In genomic region chr9:128421474-128422010, GRCh38 we compare ENCODE assay signal across 8 cellular contexts. TPM values are rescaled to one million over a fixed set of nuclear protein-coding genes. Genes with fewer than 3 reads are reported as not detected.
DNase-seq lines count a peak whose midpoint lies in the region; ATAC-seq and TF ChIP-seq lines count a peak whose summit lies in the region.

No MANE protein-coding gene starts in this region.

- DNase-seq in ELR (ENCODE audit: low read depth) (peak; percentile 28), fibroblast of pulmonary artery (ENCODE audit: low read depth) (no peak), sciatic nerve (ENCODE audit: low spot score) (peak; percentile 65), DMS 273 (lab: John Stamatoyannopoulos, UW; ENCODE audit: unreplicated experiment) (no peak), iPS-NIHi7 (ENCODE audit: extremely low spot score) (no peak)
- no peak for DNase-seq in stimulated activated CD4-positive, alpha-beta T cell treated with anti-CD3 and anti-CD28 coated beads, Interleukin-2, amount 100 ng/mL, for 48 hours

- ATAC-seq in SK-N-SH treated with all-trans-retinoic acid at 6 μM for 48 hours (peak; percentile 21), sciatic nerve (peak; percentile 68), GM21825 (IDR thresholded peaks at IDR 0.05; ENCODE audit: unreplicated experiment) (no peak)

- H3K4me3 ChIP-seq in fibroblast of pulmonary artery (replicated peaks; ENCODE audit: low read depth, low read length) = peak overlapping the region; percentile 77

- intact Hi-C loops in sciatic nerve (cut with DNase I) = no loop called here

- TF ChIP-seq CTCF in fibroblast of pulmonary artery (IDR thresholded peaks at IDR 0.05; ENCODE audit: low read length, missing control alignments) = no peak

TF ChIP-seq in SK-N-SH treated with all-trans-retinoic acid at 6 μM for 48 hours, 23 proteins besides CTCF, POLR2A, EP300 and RAD21:
- no peak for TF ChIP-seq ZNF565 (CRISPR knock-in tag; conservative IDR thresholded peaks at IDR 0.05; ENCODE audit: low read depth)
- no peak for TF ChIP-seq POU6F1 (CRISPR knock-in tag; IDR thresholded peaks at IDR 0.05; ENCODE audit: borderline replicate concordance, low read depth)
- no peak for TF ChIP-seq RARB (CRISPR knock-in tag; IDR thresholded peaks at IDR 0.05)
- TF ChIP-seq ZNF70 (CRISPR knock-in tag; IDR thresholded peaks at IDR 0.05) = no peak
- TF ChIP-seq CSDC2 (CRISPR knock-in tag; IDR thresholded peaks at IDR 0.05) = no peak
- no peak for TF ChIP-seq ISL1 (CRISPR knock-in tag; IDR thresholded peaks at IDR 0.05)
- no peak for TF ChIP-seq ARNTL (CRISPR knock-in tag; IDR thresholded peaks at IDR 0.05; ENCODE audit: borderline replicate concordance, low read depth)

RNA-seq across cellular contexts. Expression of gene CERCAM, which starts 0.9 kb away (rescaled TPM):
- 41.7 TPM for total RNA-seq in sciatic nerve

RNA-seq across cellular contexts. Expression of gene ODF2, which starts 34.3 kb away (rescaled TPM):
- 28.1 TPM for total RNA-seq in sciatic nerve

RNA-seq across cellular contexts. Expression of gene URM1, which starts 50.4 kb away (rescaled TPM):
- 41.9 TPM for total RNA-seq in sciatic nerve

Comparison
In these comparisons a context has a peak if more than half of its experiments do, and no peak if none do; other contexts are left out.
1. DNase-seq: peak in ELR (single experiment) and sciatic nerve (single experiment); none in fibroblast of pulmonary artery (single experiment), DMS 273 (single experiment), stimulated activated CD4-positive, alpha-beta T cell treated with anti-CD3 and anti-CD28 coated beads, Interleukin-2, amount 100 ng/mL, for 48 hours (0 of 2) and iPS-NIHi7 (single experiment).